In genomic region chr2:161134547-161135518, GRCh38 we compare ENCODE assay signal across 8 cellular contexts. TPM values are rescaled to one million over a fixed set of nuclear protein-coding genes. Genes with fewer than 3 reads are reported as not detected.
DNase-seq lines count a peak whose midpoint lies in the region; ATAC-seq, FAIRE-seq and TF ChIP-seq lines count a peak whose summit lies in the region.

No MANE protein-coding gene starts in this region.

- DNase-seq in Daoy (ENCODE audit: low read depth) (peak; percentile 66), NCI-H446 treated with DMSO at 0.1 percent for 48 hours (lab: John Stamatoyannopoulos, UW) (peak; percentile 62), endothelial cell of umbilical vein (ENCODE audit: low read depth, low spot score) (peak; percentile 89), ovary (peak in 3 of 5 donors; percentile 31 to 41 (median 37)), activated gamma-delta T cell treated with Interleukin-2 at 50 U/mL for 16 hours (no peak), Peyer's patch (no peak)
- no peak for DNase-seq in stimulated activated CD4-positive, alpha-beta T cell treated with anti-CD3 and anti-CD28 coated beads, Interleukin-15, amount 100 ng/mL, for 24 hours

- TF ChIP-seq CTCF in endothelial cell of umbilical vein (IDR thresholded peaks at IDR 0.05; ENCODE audit: extremely low read depth in 1 of 2, insufficient read depth in 1 of 2, low read depth in 1 of 2, low read length in 2 of 2) = no peak
- TF ChIP-seq CTCF in ovary (IDR thresholded peaks at IDR 0.05) = no peak
- no peak for TF ChIP-seq CTCF in Peyer's patch (IDR thresholded peaks at IDR 0.05)

- peak; percentile 91 for FAIRE-seq in endothelial cell of umbilical vein (lab: Jason Lieb, UNC)

- 35 to 47% (median 42%) methylated on average over 9 of the region's 9 CpGs for WGBS in ovary, 3 donors

- TF ChIP-seq EP300 in ovary (IDR thresholded peaks at IDR 0.05) = no peak

- CTCF ChIA-PET in endothelial cell of umbilical vein (lab: Charles Lee) = interaction anchor here (0.7 to 4.6 kb wide), 9 partner anchors 12 to 131 kb away, joined by 3 to 37 read pairs (median 5); no protein-coding TSS in a partner anchor

- H3K9me3 ChIP-seq in endothelial cell of umbilical vein (replicated peaks; ENCODE audit: control insufficient read depth, insufficient read depth, low read length) = no peaks in the 10 kb centered on the region
- no peaks in the 10 kb centered on the region for H3K9me3 ChIP-seq in ovary
- no peaks in the 10 kb centered on the region for H3K9me3 ChIP-seq in Peyer's patch

- H3K36me3 ChIP-seq in endothelial cell of umbilical vein (ENCODE audit: control insufficient read depth in 2 of 2, extremely low read depth in 1 of 2, insufficient read depth in 2 of 2, low read length in 2 of 2) = no peaks in the 10 kb centered on the region
- H3K36me3 ChIP-seq in ovary = no peaks in the 10 kb centered on the region
- no peaks in the 10 kb centered on the region for H3K36me3 ChIP-seq in Peyer's patch

- no peaks in the 10 kb centered on the region for H3K9me1 ChIP-seq in endothelial cell of umbilical vein (replicated peaks; ENCODE audit: control insufficient read depth, extremely low read depth, insufficient read depth, low read length)

- no peaks in the 10 kb centered on the region for H3K27me3 ChIP-seq in endothelial cell of umbilical vein (ENCODE audit: control insufficient read depth in 2 of 2, insufficient read depth in 2 of 2, low read length in 2 of 2)
- no peaks in the 10 kb centered on the region for H3K27me3 ChIP-seq in ovary
- no peaks in the 10 kb centered on the region for H3K27me3 ChIP-seq in Peyer's patch

- peak; percentile 8 for TF ChIP-seq POLR2A in endothelial cell of umbilical vein (IDR thresholded peaks at IDR 0.05; ENCODE audit: low read depth, low read length)
- no peak for TF ChIP-seq POLR2A in ovary (IDR thresholded peaks at IDR 0.05)
- TF ChIP-seq POLR2A in Peyer's patch (IDR thresholded peaks at IDR 0.05) = no peak

- peak overlapping the region; percentile 97 for H3K4me2 ChIP-seq in endothelial cell of umbilical vein (ENCODE audit: insufficient read depth, low read length)

- H3K4me3 ChIP-seq in endothelial cell of umbilical vein (replicated peaks in 1 of 3; ENCODE audit: insufficient read depth in 1 of 3, low read depth in 1 of 3, low read length in 3 of 3) = peak overlapping the region in 1 of 3 experiments; percentile 48
- H3K4me3 ChIP-seq in ovary = no peak overlapping the region
- H3K4me3 ChIP-seq in Peyer's patch = no peak overlapping the region

- H3K27ac ChIP-seq in endothelial cell of umbilical vein (ENCODE audit: insufficient read depth, low read depth, low read length) (peak overlapping the region; percentile 88), ovary (no peak overlapping the region), Peyer's patch (peak overlapping the region in 1 of 4 donors; percentile 78)

- no TSS peak for BruUV-seq in endothelial cell of umbilical vein (replicated peaks; lab: Mats Ljungman, UMichigan)

- peak overlapping the region; percentile 83 for H3K9ac ChIP-seq in endothelial cell of umbilical vein (replicated peaks; ENCODE audit: extremely low read depth, insufficient read depth, low read length)

- H3K79me2 ChIP-seq in endothelial cell of umbilical vein (ENCODE audit: control insufficient read depth, insufficient read depth, low read length) = no peaks in the 10 kb centered on the region

- no peak for ATAC-seq in GM21723 (IDR thresholded peaks at IDR 0.05; ENCODE audit: unreplicated experiment)

- POLR2A ChIA-PET in endothelial cell of umbilical vein (lab: Charles Lee) = interaction anchor here (0.6 kb wide), 1 partner anchor 480 kb away, joined by 3 read pairs; no protein-coding TSS in a partner anchor

- H3K4me1 ChIP-seq in endothelial cell of umbilical vein (ENCODE audit: control insufficient read depth, extremely low read depth, insufficient read depth, low read length) (peaks cover 55% of the 10 kb centered on the region), ovary (ENCODE audit: insufficient read depth) (peaks cover 10% of the 10 kb centered on the region), Peyer's patch (no peaks in the 10 kb centered on the region)

- dilution Hi-C loops in endothelial cell of umbilical vein (cut with MboI; ENCODE audit: extremely low pct_ligation_motif_present, low sequenced_read_pairs) = no loop called here

- peak overlapping the region; percentile 31 for H2AFZ ChIP-seq in endothelial cell of umbilical vein (ENCODE audit: low read depth, low read length)

- no peaks in the 10 kb centered on the region for H4K20me1 ChIP-seq in endothelial cell of umbilical vein (replicated peaks; ENCODE audit: control insufficient read depth, extremely low read depth, insufficient read depth, low read length)

- intact Hi-C loops in endothelial cell of umbilical vein (cut with micrococcal nuclease) = loop anchor here (1.0 kb wide), 3 partner anchors 12 to 58 kb away; partner anchors contain the start of gene TANK
- intact Hi-C loops in ovary (cut with DNase I) = no loop called here

TF ChIP-seq in endothelial cell of umbilical vein, 7 proteins besides CTCF, POLR2A, EP300 and RAD21:
- peak; percentile 66 for TF ChIP-seq JUN (IDR thresholded peaks at IDR 0.05; ENCODE audit: borderline replicate concordance, insufficient read depth, insufficient read length, low read depth)
- TF ChIP-seq POLR2AphosphoS5 (IDR thresholded peaks at IDR 0.05; ENCODE audit: insufficient read depth, low read depth, low read length) = peak; percentile 76
- TF ChIP-seq EZH2 (IDR thresholded peaks at IDR 0.05; ENCODE audit: borderline replicate concordance, low read depth, low read length, severe bottlenecking) = no peak
- TF ChIP-seq GATA2 (IDR thresholded peaks at IDR 0.05; ENCODE audit: insufficient read depth, insufficient read length, low read depth, low read length) = no peak
- TF ChIP-seq FOS (IDR thresholded peaks at IDR 0.05; ENCODE audit: borderline replicate concordance, insufficient read depth, low read length) = peak; percentile 22
- TF ChIP-seq MYC (IDR thresholded peaks at IDR 0.05; ENCODE audit: low read depth, low read length) = no peak
- no peak for TF ChIP-seq MAX (IDR thresholded peaks at IDR 0.05; ENCODE audit: insufficient read depth, insufficient read length)

RNA-seq across cellular contexts. Expression of gene TANK, which starts 25.4 kb away (rescaled TPM):
- total RNA-seq in Daoy (2014; rRNA removed; shearing (Covaris generic)) = 39.7 and 44.3 TPM in 2 replicates
- total RNA-seq in endothelial cell of umbilical vein (83.2 and 88.2 TPM in 2 replicates), ovary (10 to 100 TPM; 34.6 to 99.8 (median 53.1) TPM), Peyer's patch (10 to 100 TPM; 63.8 to 97.7 (median 88.8) TPM)
- polyA plus RNA-seq in endothelial cell of umbilical vein (30.5 and 33.3 TPM in 2 replicates), ovary (10 to 100 TPM; 31.4 to 38.8 TPM)
- polyA plus RNA-seq in endothelial cell of umbilical vein (2011; cell fraction: cytosol; rRNA removed) = 45.6 and 55.5 TPM in 2 replicates
- polyA plus RNA-seq in endothelial cell of umbilical vein (2011; cell fraction: nucleus; rRNA removed) = 85.4 and 95.5 TPM in 2 replicates
- 70.3 and 113 TPM in 2 replicates for polyA plus RNA-seq in endothelial cell of umbilical vein (2012)
- 36.8 and 37.6 TPM in 2 replicates for polyA minus RNA-seq in endothelial cell of umbilical vein
- 9.1 TPM for polyA minus RNA-seq in endothelial cell of umbilical vein (2011; cell fraction: cytosol; rRNA and poly(A)+ RNA removed)
- polyA minus RNA-seq in endothelial cell of umbilical vein (2011; cell fraction: nucleus; rRNA and poly(A)+ RNA removed) = 234 and 271 TPM in 2 replicates

Comparison
In these comparisons a context has a peak if more than half of its experiments do, and no peak if none do; other contexts are left out.
1. DNase-seq: peak in Daoy (single experiment), NCI-H446 treated with DMSO at 0.1 percent for 48 hours (single experiment), endothelial cell of umbilical vein (single experiment) and ovary (3 of 5); none in stimulated activated CD4-positive, alpha-beta T cell treated with anti-CD3 and anti-CD28 coated beads, Interleukin-15, amount 100 ng/mL, for 24 hours (single experiment), activated gamma-delta T cell treated with Interleukin-2 at 50 U/mL for 16 hours (single experiment) and Peyer's patch (0 of 3).